In genomic region chr17:81342700-81343070, GRCh38 we compare ENCODE assay signal across 8 cellular contexts. TPM values are rescaled to one million over a fixed set of nuclear protein-coding genes. Genes with fewer than 3 reads are reported as not detected.
DNase-seq lines count a peak whose midpoint lies in the region; ATAC-seq and TF ChIP-seq lines count a peak whose summit lies in the region.

No MANE protein-coding gene starts in this region.

- H3K9me3 Mint-ChIP-seq in stimulated activated effector memory CD8-positive, alpha-beta T cell treated with anti-CD3 and anti-CD28 coated beads, Interleukin-12 subunit alpha, Interleukin-12 subunit beta, amount 100 ng/mL, for 72 hours, result no peaks in the 10 kb centered on the region

- no peaks in the 10 kb centered on the region for H3K36me3 ChIP-seq in prostate gland

- peak overlapping the region; percentile 67 for H3K4me3 Mint-ChIP-seq in T-helper 17 cell
- no peak overlapping the region for H3K4me3 Mint-ChIP-seq in stimulated activated effector memory CD8-positive, alpha-beta T cell treated with anti-CD3 and anti-CD28 coated beads, Interleukin-12 subunit alpha, Interleukin-12 subunit beta, amount 100 ng/mL, for 72 hours

- H3K27ac Mint-ChIP-seq in T-helper 17 cell, result peak overlapping the region; percentile 75
- H3K27ac Mint-ChIP-seq in stimulated activated effector memory CD8-positive, alpha-beta T cell treated with anti-CD3 and anti-CD28 coated beads, Interleukin-12 subunit alpha, Interleukin-12 subunit beta, amount 100 ng/mL, for 72 hours, result no peak overlapping the region

- no peak for TF ChIP-seq CTCF in fibroblast of villous mesenchyme (IDR thresholded peaks at IDR 0.05; ENCODE audit: insufficient read depth, low read depth, low read length)
- no peak for TF ChIP-seq CTCF in prostate gland (IDR thresholded peaks at IDR 0.05)

- 1% methylated on average over 34 of the region's 35 CpGs for WGBS in prostate gland

- no peak for ATAC-seq in T-helper 17 cell
- no peak for ATAC-seq in stimulated activated effector memory CD8-positive, alpha-beta T cell treated with anti-CD3 and anti-CD28 coated beads, Interleukin-12 subunit alpha, Interleukin-12 subunit beta, amount 100 ng/mL, for 72 hours
- no peak for ATAC-seq in HG02798 (IDR thresholded peaks at IDR 0.05; ENCODE audit: poor library complexity, unreplicated experiment)

- H3K4me1 ChIP-seq in prostate gland (replicated peaks), result peaks cover 15% of the 10 kb centered on the region

- intact Hi-C loops in prostate gland (cut with DNase I), result loop anchor here (1.0 kb wide), 1 partner anchor 55 kb away; no protein-coding TSS in a partner anchor

- H3K27ac ChIP-seq in prostate gland, result peak overlapping the region; percentile 99 to 100

- peaks cover 14% of the 10 kb centered on the region for H3K4me1 Mint-ChIP-seq in T-helper 17 cell
- H3K4me1 Mint-ChIP-seq in stimulated activated effector memory CD8-positive, alpha-beta T cell treated with anti-CD3 and anti-CD28 coated beads, Interleukin-12 subunit alpha, Interleukin-12 subunit beta, amount 100 ng/mL, for 72 hours, result peaks cover 14% of the 10 kb centered on the region

- no peaks in the 10 kb centered on the region for H3K27me3 ChIP-seq in prostate gland (replicated peaks; ENCODE audit: insufficient read depth)

- DNase-seq in COLO668 (lab: John Stamatoyannopoulos, UW; ENCODE audit: unreplicated experiment), result peak; percentile 42
- DNase-seq in T-helper 17 cell, result no peak
- DNase-seq in fibroblast of villous mesenchyme (ENCODE audit: low read depth), result peak; percentile 39
- no peak for DNase-seq in prostate gland (ENCODE audit: low spot score)
- DNase-seq in SKM-1 treated with dmso at 0.1 percent for 144 hours (lab: John Stamatoyannopoulos, UW; ENCODE audit: unreplicated experiment), result no peak
- DNase-seq in SW480 (ENCODE audit: low spot score), result no peak
- DNase-seq in stimulated activated effector memory CD8-positive, alpha-beta T cell treated with anti-CD3 and anti-CD28 coated beads, Interleukin-12 subunit alpha, Interleukin-12 subunit beta, amount 100 ng/mL, for 72 hours (ENCODE audit: low spot score in 2 of 2), result no peak

- peaks cover 34% of the 10 kb centered on the region for H3K27me3 Mint-ChIP-seq in T-helper 17 cell

- no peaks in the 10 kb centered on the region for H3K9me3 ChIP-seq in T-helper 17 cell (ENCODE audit: control insufficient read depth, low read length, poor library complexity, severe bottlenecking)
- no peaks in the 10 kb centered on the region for H3K9me3 ChIP-seq in prostate gland

- TF ChIP-seq POLR2A in prostate gland (IDR thresholded peaks at IDR 0.05), result no peak

- peaks cover 2% of the 10 kb centered on the region for H3K36me3 Mint-ChIP-seq in T-helper 17 cell (ENCODE audit: low read depth)
- H3K36me3 Mint-ChIP-seq in stimulated activated effector memory CD8-positive, alpha-beta T cell treated with anti-CD3 and anti-CD28 coated beads, Interleukin-12 subunit alpha, Interleukin-12 subunit beta, amount 100 ng/mL, for 72 hours, result peaks cover 11% of the 10 kb centered on the region

- H3K4me3 ChIP-seq in fibroblast of villous mesenchyme (ENCODE audit: low read depth, low read length) (peak overlapping the region; percentile 95), prostate gland (peak overlapping the region; percentile 83 to 90)

RNA-seq across cellular contexts. Expression of gene SLC38A10, which starts 47.6 kb away (rescaled TPM):
- total RNA-seq in T-helper 17 cell, result 10 to 100 TPM; 59.4 to 98.4 TPM
- total RNA-seq in fibroblast of villous mesenchyme, result 51.4 and 57.3 TPM in 2 replicates
- 100 to 1,000 TPM; 104 to 167 TPM for total RNA-seq in prostate gland

RNA-seq across cellular contexts. Expression of gene BAHCC1, which starts 52.6 kb away (rescaled TPM):
- total RNA-seq in T-helper 17 cell, result under 1 TPM; 0.22 to 0.29 TPM
- 6.5 and 8.4 TPM in 2 replicates for total RNA-seq in fibroblast of villous mesenchyme
- 10 to 100 TPM; 11.4 to 28.9 TPM for total RNA-seq in prostate gland

Comparison
In these comparisons a context has a peak if more than half of its experiments do, and no peak if none do; other contexts are left out.
1. DNase-seq: peak in COLO668 (single experiment) and fibroblast of villous mesenchyme (single experiment); none in T-helper 17 cell (0 of 3), prostate gland (single experiment), SKM-1 treated with dmso at 0.1 percent for 144 hours (single experiment), SW480 (single experiment) and stimulated activated effector memory CD8-positive, alpha-beta T cell treated with anti-CD3 and anti-CD28 coated beads, Interleukin-12 subunit alpha, Interleukin-12 subunit beta, amount 100 ng/mL, for 72 hours (0 of 2).